ENCODE assay signal across 1 cellular context in genomic region chr2:19362094-19362649, GRCh38.
TF ChIP-seq lines count a peak whose summit lies in the region.

No MANE protein-coding gene starts in this region.

TF ChIP-seq in HCT116, 20 proteins besides CTCF, POLR2A, EP300 and RAD21 (continued from another document):
- TF ChIP-seq TCF7L2 (IDR thresholded peaks at IDR 0.05; ENCODE audit: borderline replicate concordance, extremely low read depth, insufficient read depth, insufficient read length) (no peak), EZH2 (IDR thresholded peaks at IDR 0.05) (no peak), REST (IDR thresholded peaks at IDR 0.05; ENCODE audit: low read depth) (no peak), ATF3 (IDR thresholded peaks at IDR 0.05) (no peak), POLR2AphosphoS5 (IDR thresholded peaks at IDR 0.05; ENCODE audit: low read depth, low read length) (no peak), CBX3 (IDR thresholded peaks at IDR 0.05; ENCODE audit: low read depth) (no peak), ZFX (IDR thresholded peaks at IDR 0.05) (no peak), ZNF274 (IDR thresholded peaks at IDR 0.05; ENCODE audit: low read depth, low read length) (no peak), EGR1 (IDR thresholded peaks at IDR 0.05; ENCODE audit: low read depth) (no peak)
